8 cellular contexts compared by ENCODE assay signal in genomic region chr2:46984642-46985476, GRCh38. TPM values are rescaled to one million over a fixed set of nuclear protein-coding genes. Genes with fewer than 3 reads are reported as not detected.
DNase-seq lines count a peak whose midpoint lies in the region; ATAC-seq and TF ChIP-seq lines count a peak whose summit lies in the region.

No MANE protein-coding gene starts in this region.

- intact Hi-C loops in stomach (cut with DNase I; ENCODE audit: low total_unique reads): no loop called here

- H3K27me3 Mint-ChIP-seq in glutamatergic neuron (ENCODE audit: unreplicated experiment): peaks cover 7% of the 10 kb centered on the region

- H3K4me3 Mint-ChIP-seq in glutamatergic neuron (ENCODE audit: unreplicated experiment): no peak overlapping the region

- H3K4me3 ChIP-seq in AG04450 (ENCODE audit: low read depth, low read length) (no peak overlapping the region), stomach (no peak overlapping the region)

- peaks cover 0 to 28% (median 12%) of the 10 kb centered on the region in 4 donors for H3K36me3 ChIP-seq in stomach

- in situ Hi-C loops in GM18951 (cut with MboI; ENCODE audit: low sequenced_read_pairs, unreplicated experiment): no loop called here

- peak; percentile 54 for TF ChIP-seq POLR2A in GM18951 (IDR thresholded peaks at IDR 0.05; ENCODE audit: extremely low read depth, insufficient read depth, insufficient read length)
- no peak for TF ChIP-seq POLR2A in stomach (IDR thresholded peaks at IDR 0.05)

- H3K27me3 ChIP-seq in AG04450 (ENCODE audit: control insufficient read depth, insufficient read depth, low read length): no peaks in the 10 kb centered on the region
- no peaks in the 10 kb centered on the region for H3K27me3 ChIP-seq in stomach

- CTCF ChIA-PET in AG04450 (lab: Charles Lee): interaction anchor here (1.2 to 2.0 kb wide), 2 partner anchors 11 to 48 kb away, joined by 3 to 5 read pairs; no protein-coding TSS in a partner anchor

- TF ChIP-seq CTCF in AG04450 (IDR thresholded peaks at IDR 0.05; ENCODE audit: low read depth, low read length): no peak
- no peak for TF ChIP-seq CTCF in stomach (IDR thresholded peaks at IDR 0.05)
- TF ChIP-seq CTCF in glutamatergic neuron (IDR thresholded peaks at IDR 0.05; ENCODE audit: partially characterized antibody, unreplicated experiment): no peak

- H3K4me1 ChIP-seq in stomach: peaks cover 84 to 93% (median 86%) of the 10 kb centered on the region in 4 donors

- H3K9me3 ChIP-seq in AG04450 (ENCODE audit: control insufficient read depth, insufficient read depth, low read length) (no peaks in the 10 kb centered on the region; the same call in 1 of the 2 replicates), stomach (no peaks in the 10 kb centered on the region)

- DNase-seq in AG04450 (ENCODE audit: low read depth, low spot score) (peak; percentile 77), SW480 (ENCODE audit: low spot score) (peak; percentile 41), caudate nucleus (lab: John Stamatoyannopoulos, UW) (peak in 10 of 61 donors; percentile 10 to 39 (median 25)), midbrain (lab: John Stamatoyannopoulos, UW) (peak; percentile 56), stomach (no peak), glutamatergic neuron (no peak)

- peaks cover 9% of the 10 kb centered on the region for H3K9me3 Mint-ChIP-seq in glutamatergic neuron (ENCODE audit: unreplicated experiment)

- H3K27ac Mint-ChIP-seq in glutamatergic neuron (ENCODE audit: unreplicated experiment): no peak overlapping the region

- H3K27ac ChIP-seq in AG04450 (ENCODE audit: low read depth, low read length) (peak overlapping the region; percentile 86), caudate nucleus (ENCODE audit: low read depth, low read length) (peak overlapping the region; percentile 98), stomach (peak overlapping the region in 4 of 5 donors; percentile 77 to 83 (median 80))

- no peak for TF ChIP-seq EP300 in stomach (IDR thresholded peaks at IDR 0.05)

- 53 to 89% (median 71%) methylated on average over 3 to 12 of the region's 12 CpGs for WGBS in stomach, 5 donors

- peak; percentile 32 for ATAC-seq in HG03196 (IDR thresholded peaks at IDR 0.05; ENCODE audit: unreplicated experiment)

- H3K4me1 Mint-ChIP-seq in glutamatergic neuron (ENCODE audit: low read depth, unreplicated experiment): peaks cover 40% of the 10 kb centered on the region

- POLR2A ChIA-PET in AG04450 (lab: Yijun Ruan, JAX): interaction anchor here (0.6 to 1.6 kb wide), 8 partner anchors 17 to 403 kb away, joined by 3 to 6 read pairs (median 3); no protein-coding TSS in a partner anchor

- H3K36me3 Mint-ChIP-seq in glutamatergic neuron (ENCODE audit: unreplicated experiment): no peaks in the 10 kb centered on the region

RNA-seq across cellular contexts. Expression of gene TTC7A, which starts 43.8 kb away (rescaled TPM):
- polyA plus RNA-seq in AG04450 (2011; rRNA removed) (8.4 and 11.0 TPM in 2 replicates), stomach (1 to 10 TPM; 4.9 to 9.1 (median 8.5) TPM)
- polyA minus RNA-seq in AG04450 (2011; rRNA and poly(A)+ RNA removed): 13.0 and 13.4 TPM in 2 replicates
- total RNA-seq in stomach (10 to 100 TPM in 4 of 5 donors, 1 to 10 TPM in 1; 7.2 to 44.6 (median 28.1) TPM), glutamatergic neuron (ENCODE audit: unreplicated experiment) (4.2 TPM)

Comparison
In these comparisons a context has a peak if more than half of its experiments do, and no peak if none do; other contexts are left out.
1. DNase-seq: peak in AG04450 (single experiment), SW480 (single experiment) and midbrain (single experiment); none in stomach (single experiment) and glutamatergic neuron (single experiment).
2. Peak in every context shown above with its lines, with median percentiles within 50 percentile points of each other: H3K27ac ChIP-seq.